ENCODE assay signal across 26 cellular contexts in the genomic region with DNA sequence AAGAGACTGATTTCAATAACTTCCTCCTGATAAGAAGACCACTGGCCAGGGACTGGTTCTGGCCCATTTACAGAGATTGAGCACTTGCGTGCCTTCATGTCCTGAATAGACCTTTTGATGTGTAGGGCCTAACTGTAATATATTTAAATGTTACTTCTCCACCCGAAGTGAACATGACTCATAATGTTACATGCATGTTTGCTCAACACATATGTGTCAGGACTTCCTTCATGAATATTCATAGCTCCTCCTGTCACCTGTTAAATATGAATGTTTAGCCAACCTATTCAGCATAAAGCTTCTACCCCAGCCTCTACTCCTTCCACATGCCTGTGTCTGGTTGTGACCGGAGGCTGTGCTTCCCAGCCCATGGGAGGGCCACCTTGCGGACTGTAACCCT.
"Had no signal": no experiment of that assay in that cellular context is flagged by ENCODE, and none has a peak within 500 bp of the region (broad histone marks: within the 10 kb centered on the region; RNA-seq: fewer than 3 reads in every experiment).

No MANE protein-coding gene starts in this region.

- H3K4me3 ChIP-seq: coronary artery, dorsolateral prefrontal cortex, gastrocnemius medialis, heart right ventricle, left lung, lower lobe of right lung, mucosa of descending colon had no signal

- H3K27ac Mint-ChIP-seq: mesothelial cell of epicardium; naive B cell; naive thymus-derived CD8-positive, alpha-beta T cell had no signal

- FAIRE-seq: colon, endothelial cell of umbilical vein, islet of Langerhans, keratinocyte had no signal

- H3K4me1 Mint-ChIP-seq: mesothelial cell of epicardium; naive B cell; naive thymus-derived CD8-positive, alpha-beta T cell had no signal

- H3K36me3 ChIP-seq: gastrocnemius medialis, heart right ventricle, left lung, lower lobe of right lung had no signal

- H3K27me3 Mint-ChIP-seq: naive B cell; naive thymus-derived CD8-positive, alpha-beta T cell had no signal

- DNase-seq: dermis blood vessel endothelial cell; dorsolateral prefrontal cortex; effector CD4-positive, alpha-beta T cell; effector memory CD4-positive, alpha-beta T cell; erythroblast; foreskin melanocyte; gastrocnemius medialis; glutamatergic neuron; head of caudate nucleus; heart right ventricle; hippocampal formation; left cardiac atrium; left lung; left ventricle myocardium superior; lower lobe of right lung; mesenchymal stem cell; mucosa of descending colon; naive B cell; naive thymus-derived CD8-positive, alpha-beta T cell had no signal

- H3K9me3 ChIP-seq: gastrocnemius medialis, left lung, lower lobe of right lung, mucosa of descending colon had no signal

- H3K4me1 ChIP-seq: gastrocnemius medialis, heart right ventricle, left lung, lower lobe of right lung had no signal

- H3K27me3 ChIP-seq: gastrocnemius medialis, heart right ventricle, left lung had no signal

- H3K27ac ChIP-seq: coronary artery, dorsolateral prefrontal cortex, epithelial cell of prostate, gastrocnemius medialis, heart right ventricle, left lung, lower lobe of right lung had no signal

- H3K36me3 Mint-ChIP-seq: naive B cell; naive thymus-derived CD8-positive, alpha-beta T cell had no signal

- H3K4me3 Mint-ChIP-seq: mesothelial cell of epicardium; naive B cell; naive thymus-derived CD8-positive, alpha-beta T cell had no signal
